ENCODE assay signal across 8 cellular contexts in genomic region chr4:40576651-40577480, GRCh38. TPM values are rescaled to one million over a fixed set of nuclear protein-coding genes. Genes with fewer than 3 reads are reported as not detected.
DNase-seq lines count a peak whose midpoint lies in the region; ATAC-seq and TF ChIP-seq lines count a peak whose summit lies in the region.

No MANE protein-coding gene starts in this region.

- intact Hi-C loops in sciatic nerve (cut with DNase I), result no loop called here

- peak overlapping the region; percentile 66 for H3K9ac ChIP-seq in adipocyte (ENCODE audit: low read length)

- ATAC-seq in GM18861 (IDR thresholded peaks at IDR 0.05; ENCODE audit: unreplicated experiment) (peak; percentile 69), HG02970 (IDR thresholded peaks at IDR 0.05; ENCODE audit: low FRiP score, unreplicated experiment) (peak; percentile 72), sciatic nerve (peak; percentile 94)

- H3K9me3 ChIP-seq in adipocyte (ENCODE audit: control insufficient read depth, low read length) (no peaks in the 10 kb centered on the region), right atrium auricular region (no peaks in the 10 kb centered on the region)

- peak; percentile 99 for DNase-seq in CD1c-positive myeloid dendritic cell (ENCODE audit: extremely low spot score)
- DNase-seq in NCI-H2107 (lab: John Stamatoyannopoulos, UW), result peak; percentile 38
- DNase-seq in adipocyte (ENCODE audit: low read depth), result peak; percentile 52
- peak; percentile 88 for DNase-seq in right atrium auricular region (ENCODE audit: low spot score)
- DNase-seq in sciatic nerve (ENCODE audit: low spot score), result peak; percentile 72
- DNase-seq in T-helper 9 cell, result no peak

- peak overlapping the region; percentile 40 to 60 for H3K27ac ChIP-seq in right atrium auricular region

- peak overlapping the region; percentile 18 for H3K4me3 ChIP-seq in adipocyte (ENCODE audit: low read length)
- H3K4me3 ChIP-seq in right atrium auricular region, result peak overlapping the region; percentile 7 to 15

- H3K27me3 ChIP-seq in adipocyte (replicated peaks; ENCODE audit: control insufficient read depth, insufficient read depth, low read length) (no peaks in the 10 kb centered on the region), right atrium auricular region (no peaks in the 10 kb centered on the region)

- peaks cover 27% of the 10 kb centered on the region for H3K4me1 ChIP-seq in adipocyte (ENCODE audit: control insufficient read depth, insufficient read depth, low read length)
- H3K4me1 ChIP-seq in right atrium auricular region, result peaks cover 0 to 16% of the 10 kb centered on the region in 2 donors

- no peak for TF ChIP-seq CTCF in right atrium auricular region (IDR thresholded peaks at IDR 0.05)

- no peaks in the 10 kb centered on the region for H3K36me3 ChIP-seq in adipocyte (ENCODE audit: control insufficient read depth, insufficient read depth, low read length, severe bottlenecking)
- H3K36me3 ChIP-seq in right atrium auricular region, result no peaks in the 10 kb centered on the region

RNA-seq across cellular contexts. Expression of gene RBM47, which starts 52.8 kb away (rescaled TPM):
- total RNA-seq in right atrium auricular region, result 10 to 100 TPM in 1 of 2 donors, 1 to 10 TPM in 1; 4.4 to 13.7 TPM
- 21.0 TPM for total RNA-seq in sciatic nerve
